In the genomic region with DNA sequence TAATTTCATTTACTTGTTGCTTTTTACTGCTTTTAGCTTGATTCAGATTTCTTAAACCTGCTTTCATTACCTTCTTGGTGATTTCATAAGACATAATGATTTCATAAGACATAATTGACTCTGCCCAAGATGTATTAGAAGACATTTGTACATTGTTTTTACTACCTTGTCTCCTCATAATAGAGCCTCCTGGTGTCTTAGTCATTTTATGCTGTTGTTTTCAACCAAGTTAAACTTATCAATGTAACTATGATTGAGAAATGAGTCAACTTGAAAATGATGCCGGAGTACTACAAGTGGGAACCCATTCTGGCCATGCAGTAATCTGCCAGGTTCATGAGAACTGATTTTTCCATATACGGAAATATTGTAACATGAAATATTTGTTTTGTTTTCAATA, we compare ENCODE assay signal across 29 cellular contexts.
"Had no signal": no experiment of that assay in that cellular context is flagged by ENCODE, and none has a peak within 500 bp of the region (broad histone marks: within the 10 kb centered on the region; RNA-seq: fewer than 3 reads in every experiment).

No MANE protein-coding gene starts in this region.

- H3K4me1 Mint-ChIP-seq: activated CD4-positive, alpha-beta T cell treated with anti-CD3 and anti-CD28 coated beads for 36 hours; activated CD4-positive, alpha-beta T cell treated with anti-CD3 and anti-CD28 coated beads, Interleukin-2, amount 10 ng/mL, durations not matched to agents 24 days and 14 days; activated CD8-positive, alpha-beta memory T cell treated with anti-CD3 and anti-CD28 coated beads, Interleukin-2, amount 10 ng/mL, durations not matched to agents 7 days and 5 days had no signal

- H3K27me3 Mint-ChIP-seq: activated CD4-positive, alpha-beta memory T cell treated with anti-CD3 and anti-CD28 coated beads for 36 hours; activated CD4-positive, alpha-beta T cell treated with anti-CD3 and anti-CD28 coated beads for 36 hours; activated CD4-positive, alpha-beta T cell treated with anti-CD3 and anti-CD28 coated beads, Interleukin-2, amount 10 ng/mL, durations not matched to agents 24 days and 14 days; activated CD8-positive, alpha-beta memory T cell treated with anti-CD3 and anti-CD28 coated beads, Interleukin-2, amount 10 ng/mL, durations not matched to agents 7 days and 5 days; activated naive CD8-positive, alpha-beta T cell; activated T-cell treated with anti-CD3 and anti-CD28 coated beads, Interleukin-2, amount 50 U/mL, for 24 hours had no signal

- H3K9me3 ChIP-seq: colonic mucosa, esophagus muscularis mucosa, gastroesophageal sphincter, heart right ventricle had no signal

- H3K4me3 ChIP-seq: cardiac muscle cell, colonic mucosa, esophagus muscularis mucosa, gastroesophageal sphincter, heart right ventricle, hepatocyte had no signal

- H3K27ac Mint-ChIP-seq: activated CD4-positive, alpha-beta memory T cell treated with anti-CD3 and anti-CD28 coated beads for 36 hours; activated CD4-positive, alpha-beta T cell treated with anti-CD3 and anti-CD28 coated beads for 36 hours; activated CD4-positive, alpha-beta T cell treated with anti-CD3 and anti-CD28 coated beads, Interleukin-2, amount 10 ng/mL, durations not matched to agents 24 days and 14 days; activated CD8-positive, alpha-beta memory T cell treated with anti-CD3 and anti-CD28 coated beads, Interleukin-2, amount 10 ng/mL, durations not matched to agents 7 days and 5 days; activated CD8-positive, alpha-beta T cell treated with anti-CD3 and anti-CD28 coated beads, Interleukin-2, amount 10 ng/mL, durations not matched to agents 7 days and 5 days; activated naive CD8-positive, alpha-beta T cell; activated T-cell treated with anti-CD3 and anti-CD28 coated beads, Interleukin-2, amount 50 U/mL, for 24 hours; activated T-cell treated with anti-CD3 and anti-CD28 coated beads, Interleukin-2, amount 50 U/mL, for 72 hours had no signal

- H2AFZ ChIP-seq: hepatocyte had no signal

- DNase-seq: activated CD4-positive, alpha-beta memory T cell treated with anti-CD3 and anti-CD28 coated beads for 36 hours; activated CD4-positive, alpha-beta T cell treated with anti-CD3 and anti-CD28 coated beads for 36 hours; activated CD4-positive, alpha-beta T cell treated with anti-CD3 and anti-CD28 coated beads, Interleukin-2, amount 10 ng/mL, durations not matched to agents 24 days and 14 days; activated CD4-positive, CD25-positive, alpha-beta regulatory T cell; activated CD4-positive, CD25-positive, alpha-beta regulatory T cell treated with anti-CD3 and anti-CD28 coated beads, Interleukin-2, amount 50 U/mL, for 72 hours; activated CD8-positive, alpha-beta memory T cell treated with anti-CD3 and anti-CD28 coated beads, Interleukin-2, amount 10 ng/mL, durations not matched to agents 7 days and 5 days; activated CD8-positive, alpha-beta memory T cell treated with anti-CD3 and anti-CD28 coated beads, Interleukin-2, amount 50 U/mL, for 4 hours; activated CD8-positive, alpha-beta T cell treated with anti-CD3 and anti-CD28 coated beads, Interleukin-2, amount 10 ng/mL, durations not matched to agents 7 days and 5 days; activated gamma-delta T cell treated with Interleukin-2 at 50 U/mL for 16 hours; activated naive CD4-positive, alpha-beta T cell treated with anti-CD3 and anti-CD28 coated beads, Interleukin-2, amount 50 U/mL, for 16 hours; activated naive CD4-positive, alpha-beta T cell treated with Interleukin-2 at 50 U/mL for 16 hours; activated T-cell treated with anti-CD3 and anti-CD28 coated beads for 4 hours; activated T-cell treated with anti-CD3 and anti-CD28 coated beads, Interleukin-2, amount 50 U/mL, for 24 hours; activated T-cell treated with anti-CD3 and anti-CD28 coated beads, Interleukin-2, amount 50 U/mL, for 72 hours; amniotic stem cell; anterior cingulate cortex; brain microvascular endothelial cell; central memory CD4-positive, alpha-beta T cell; cerebellar nuclear complex; colonic mucosa; effector CD8-positive, alpha-beta T cell; foreskin melanocyte; heart right ventricle; T-helper 2 cell had no signal

- H3K27ac ChIP-seq: brain microvascular endothelial cell, cardiac muscle cell, colonic mucosa, esophagus muscularis mucosa, gastroesophageal sphincter, heart right ventricle, hepatocyte had no signal

- H3K4me2 ChIP-seq: hepatocyte had no signal

- H3K36me3 Mint-ChIP-seq: activated CD4-positive, alpha-beta memory T cell treated with anti-CD3 and anti-CD28 coated beads for 36 hours; activated CD8-positive, alpha-beta memory T cell treated with anti-CD3 and anti-CD28 coated beads, Interleukin-2, amount 10 ng/mL, durations not matched to agents 7 days and 5 days; activated naive CD8-positive, alpha-beta T cell had no signal

- H3K79me2 ChIP-seq: hepatocyte had no signal

- H3K36me3 ChIP-seq: brain microvascular endothelial cell, cardiac muscle cell, colonic mucosa, esophagus muscularis mucosa, gastroesophageal sphincter, heart right ventricle had no signal

- H3K27me3 ChIP-seq: brain microvascular endothelial cell, cardiac muscle cell, colonic mucosa, esophagus muscularis mucosa, gastroesophageal sphincter, heart right ventricle, hepatocyte had no signal

- H3K9me3 Mint-ChIP-seq: activated CD4-positive, alpha-beta T cell treated with anti-CD3 and anti-CD28 coated beads, Interleukin-2, amount 10 ng/mL, durations not matched to agents 24 days and 14 days had no signal

- H3K4me1 ChIP-seq: colonic mucosa, esophagus muscularis mucosa, gastroesophageal sphincter, heart right ventricle had no signal

- H3K4me3 Mint-ChIP-seq: activated CD4-positive, alpha-beta memory T cell treated with anti-CD3 and anti-CD28 coated beads for 36 hours; activated CD4-positive, alpha-beta T cell treated with anti-CD3 and anti-CD28 coated beads for 36 hours; activated CD4-positive, alpha-beta T cell treated with anti-CD3 and anti-CD28 coated beads, Interleukin-2, amount 10 ng/mL, durations not matched to agents 24 days and 14 days; activated CD8-positive, alpha-beta memory T cell treated with anti-CD3 and anti-CD28 coated beads, Interleukin-2, amount 10 ng/mL, durations not matched to agents 7 days and 5 days; activated CD8-positive, alpha-beta T cell treated with anti-CD3 and anti-CD28 coated beads, Interleukin-2, amount 10 ng/mL, durations not matched to agents 7 days and 5 days; activated naive CD8-positive, alpha-beta T cell; activated T-cell treated with anti-CD3 and anti-CD28 coated beads, Interleukin-2, amount 50 U/mL, for 24 hours; activated T-cell treated with anti-CD3 and anti-CD28 coated beads, Interleukin-2, amount 50 U/mL, for 72 hours had no signal

- ATAC-seq: activated CD4-positive, alpha-beta T cell treated with anti-CD3 and anti-CD28 coated beads for 36 hours; activated CD8-positive, alpha-beta memory T cell treated with anti-CD3 and anti-CD28 coated beads, Interleukin-2, amount 10 ng/mL, durations not matched to agents 7 days and 5 days; activated CD8-positive, alpha-beta T cell treated with anti-CD3 and anti-CD28 coated beads, Interleukin-2, amount 10 ng/mL, durations not matched to agents 7 days and 5 days; activated T-cell treated with anti-CD3 and anti-CD28 coated beads, Interleukin-2, amount 50 U/mL, for 72 hours; gastroesophageal sphincter; heart right ventricle had no signal
